In genomic region chr1:29176567-29176966, GRCh38 we compare ENCODE assay signal across 16 cellular contexts. TPM values are rescaled to one million over a fixed set of nuclear protein-coding genes. Genes with fewer than 3 reads are reported as not detected.
DNase-seq lines count a peak whose midpoint lies in the region; TF ChIP-seq lines count a peak whose summit lies in the region.
"Had no signal": no experiment of that assay in that cellular context is flagged by ENCODE, and none has a peak within 500 bp of the region (broad histone marks: within the 10 kb centered on the region; RNA-seq: fewer than 3 reads in every experiment).

No MANE protein-coding gene starts in this region.

- H3K9me3 ChIP-seq in breast epithelium, result no peaks in the 10 kb centered on the region
- no peaks in the 10 kb centered on the region for H3K9me3 ChIP-seq in stomach
- H3K9me3 ChIP-seq in WERI-Rb-1 (ENCODE audit: severe bottlenecking), result no peaks in the 10 kb centered on the region
- H3K9me3 ChIP-seq: ascending aorta, HAP-1 had no signal

- H3K36me3 ChIP-seq in breast epithelium (no peaks in the 10 kb centered on the region), stomach (peaks cover 0 to 18% (median 8%) of the 10 kb centered on the region in 4 donors), WERI-Rb-1 (peaks cover 65% of the 10 kb centered on the region)

- no TSS peak for BruUV-seq in MCF 10A (replicated peaks; lab: Mats Ljungman, UMichigan)

- peaks cover 53% of the 10 kb centered on the region for H3K36me3 Mint-ChIP-seq in MCF 10A (ENCODE audit: insufficient read depth, unreplicated experiment)

- TF ChIP-seq CTCF in breast epithelium (IDR thresholded peaks at IDR 0.05) (no peak), MCF 10A (IDR thresholded peaks at IDR 0.05; ENCODE audit: unreplicated experiment) (no peak), VCaP (conservative IDR thresholded peaks at IDR 0.05) (no peak), stomach (IDR thresholded peaks at IDR 0.05) (no peak), WERI-Rb-1 (IDR thresholded peaks at IDR 0.05; ENCODE audit: low read depth, low read length) (no peak)

- TF ChIP-seq POLR2A in breast epithelium (IDR thresholded peaks at IDR 0.05), result no peak
- no peak for TF ChIP-seq POLR2A in stomach (IDR thresholded peaks at IDR 0.05)

- H3K4me1 Mint-ChIP-seq in MCF 10A (ENCODE audit: insufficient read depth, unreplicated experiment), result peaks cover 25% of the 10 kb centered on the region

- H3K27ac ChIP-seq in breast epithelium, result peak overlapping the region; percentile 10 to 30
- peak overlapping the region; percentile 5; the same call in 1 of the 2 replicates for H3K27ac ChIP-seq in VCaP
- H3K27ac ChIP-seq in stomach, result peak overlapping the region in 3 of 5 donors; percentile 59 to 100 (median 70)
- no peak overlapping the region for H3K27ac ChIP-seq in WERI-Rb-1

- no peak overlapping the region for H3K4me3 ChIP-seq in breast epithelium
- H3K4me3 ChIP-seq in stomach, result no peak overlapping the region
- H3K4me3 ChIP-seq in WERI-Rb-1 (ENCODE audit: low read depth, low read length), result no peak overlapping the region
- H3K4me3 ChIP-seq: ascending aorta, HAP-1 had no signal

- no peaks in the 10 kb centered on the region for H3K9me3 Mint-ChIP-seq in MCF 10A (ENCODE audit: unreplicated experiment)

- no peaks in the 10 kb centered on the region for H3K27me3 Mint-ChIP-seq in MCF 10A (ENCODE audit: insufficient read depth, unreplicated experiment)

- DNase-seq in breast epithelium (ENCODE audit: low spot score in 2 of 2) (no peak), MCF 10A (ENCODE audit: unreplicated experiment) (no peak), kidney glomerular epithelial cell (lab: John Stamatoyannopoulos, UW) (peak; percentile 51), stomach (no peak), WERI-Rb-1 (no peak)
- DNase-seq in stimulated activated CD8-positive, alpha-beta memory T cell treated with anti-CD3 and anti-CD28 coated beads, Interleukin-4, amount 100 ng/mL, for 48 hours, result no peak
- DNase-seq in activated CD4-positive, CD25-positive, alpha-beta regulatory T cell (lab: John Stamatoyannopoulos, UW), result no peak
- DNase-seq: activated T-cell treated with anti-CD3 and anti-CD28 coated beads, Interleukin-2, amount 50 U/mL, for 1 hour; effector memory CD4-positive, alpha-beta T cell; hippocampal formation; mammary epithelial cell; NCI-H1048; posterior cingulate gyrus had no signal

- intact Hi-C loops in breast epithelium (cut with DNase I; ENCODE audit: low total_unique reads), result no loop called here
- intact Hi-C loops in MCF 10A (cut with micrococcal nuclease), result no loop called here
- intact Hi-C loops in stomach (cut with DNase I; ENCODE audit: low total_unique reads), result no loop called here

- H3K27me3 ChIP-seq in breast epithelium, result no peaks in the 10 kb centered on the region
- no peaks in the 10 kb centered on the region for H3K27me3 ChIP-seq in stomach
- no peaks in the 10 kb centered on the region for H3K27me3 ChIP-seq in WERI-Rb-1 (ENCODE audit: insufficient read depth, low read depth, severe bottlenecking)
- H3K27me3 ChIP-seq: ascending aorta had no signal

- CTCF ChIA-PET in MCF 10A (lab: Yijun Ruan, JAX), result no interaction called here

- POLR2A ChIA-PET in MCF 10A (lab: Yijun Ruan, JAX), result interaction anchor here (0.8 to 1.2 kb wide), 2 partner anchors 26 to 54 kb away, joined by 3 to 4 read pairs; partner anchors contain the start of gene MECR

- H3K4me1 ChIP-seq in breast epithelium (peaks cover 0 to 9% of the 10 kb centered on the region in 2 donors), stomach (peaks cover 39 to 70% (median 58%) of the 10 kb centered on the region in 4 donors)

- 33 to 42% (median 35%) methylated on average over 4 of the region's 4 CpGs for WGBS in stomach, 5 donors

- no peak overlapping the region for H3K4me3 Mint-ChIP-seq in MCF 10A (ENCODE audit: unreplicated experiment)

- TF ChIP-seq EP300 in stomach (IDR thresholded peaks at IDR 0.05), result no peak

- H3K27ac Mint-ChIP-seq in MCF 10A (ENCODE audit: low read depth, unreplicated experiment), result no peak overlapping the region

RNA-seq across cellular contexts. Expression of gene SRSF4, which starts 5.1 kb away (rescaled TPM):
- total RNA-seq in breast epithelium (10 to 100 TPM; 79.7 to 86.2 (median 85.2) TPM), MCF 10A (2022) (95.8 and 97.9 TPM in 2 replicates), stomach (100 to 1,000 TPM in 1 of 5 donors, 10 to 100 TPM in 4; 25.1 to 328 (median 65.8) TPM)
- polyA plus RNA-seq in stomach, result 10 to 100 TPM; 38.9 to 56.5 (median 49.6) TPM

RNA-seq across cellular contexts. Expression of gene TMEM200B, which starts 52.9 kb away (rescaled TPM):
- total RNA-seq in breast epithelium (10 to 100 TPM in 2 of 3 donors, 1 to 10 TPM in 1; 4.5 to 21.0 (median 12.1) TPM), MCF 10A (2022) (not detected in 2 replicates), stomach (1 to 10 TPM in 1 of 5 donors, under 1 TPM in 1, not detected in 3; 0.45 to 8.3 TPM)
- 1 to 10 TPM; 1.4 to 4.0 (median 2.8) TPM for polyA plus RNA-seq in stomach

RNA-seq across cellular contexts. Expression of gene MECR, which starts 54.2 kb away (rescaled TPM):
- total RNA-seq in breast epithelium (10 to 100 TPM; 21.0 to 23.3 (median 21.3) TPM), MCF 10A (2022) (46.2 and 59.1 TPM in 2 replicates), stomach (10 to 100 TPM in 4 of 5 donors, 1 to 10 TPM in 1; 8.9 to 47.8 (median 17.4) TPM)
- 10 to 100 TPM; 16.0 to 20.1 (median 18.2) TPM for polyA plus RNA-seq in stomach

RNA-seq across cellular contexts. Expression of gene PTPRU, which starts 59.8 kb away (rescaled TPM):
- total RNA-seq in breast epithelium (10 to 100 TPM; 16.0 to 33.1 (median 32.5) TPM), MCF 10A (2022) (24.1 and 26.8 TPM in 2 replicates), stomach (10 to 100 TPM in 2 of 5 donors, 1 to 10 TPM in 2, under 1 TPM in 1; 0.29 to 17.5 (median 8.0) TPM)
- polyA plus RNA-seq in stomach, result 1 to 10 TPM; 4.9 to 5.4 (median 5.2) TPM
